Comparison of ENCODE assay signal across 13 cellular contexts in genomic region chr21:44573630-44574456, GRCh38. TPM values are rescaled to one million over a fixed set of nuclear protein-coding genes. Genes with fewer than 3 reads are reported as not detected.
"Had no signal": no experiment of that assay in that cellular context is flagged by ENCODE, and none has a peak within 500 bp of the region (broad histone marks: within the 10 kb centered on the region; RNA-seq: fewer than 3 reads in every experiment).

TSS of gene KRTAP10-4 (plus strand) at chr21:44573729. CDS start at chr21:44573759, 30 bp downstream.

RNA-seq across cellular contexts. Expression of gene KRTAP10-4, which starts in this region (rescaled TPM):
- total RNA-seq: activated CD8-positive, alpha-beta memory T cell treated with anti-CD3 and anti-CD28 coated beads for 36 hours; activated T-cell treated with anti-CD3 and anti-CD28 coated beads, Interleukin-2, amount 50 U/mL, for 72 hours; cerebellum; frontal cortex; hepatocyte; left ventricle myocardium inferior; mononuclear cell; osteocyte; psoas muscle; right cardiac atrium; urinary bladder had no signal
- polyA plus RNA-seq: esophagus, hepatocyte, immature natural killer cell, psoas muscle, right cardiac atrium, urinary bladder had no signal
